ENCODE assay signal across 8 cellular contexts in genomic region chr19:11736696-11737095, GRCh38. TPM values are rescaled to one million over a fixed set of nuclear protein-coding genes. Genes with fewer than 3 reads are reported as not detected.
DNase-seq lines count a peak whose midpoint lies in the region; ATAC-seq and TF ChIP-seq lines count a peak whose summit lies in the region.

No MANE protein-coding gene starts in this region.

- peaks cover 0 to 2% of the 10 kb centered on the region in 2 donors for H3K27me3 Mint-ChIP-seq in CD8-positive, alpha-beta memory T cell
- no peaks in the 10 kb centered on the region for H3K27me3 Mint-ChIP-seq in activated naive CD8-positive, alpha-beta T cell

- 32 to 48% methylated on average over 2 of the region's 2 CpGs for WGBS in lung, 2 donors

- POLR2A ChIA-PET in CD8-positive, alpha-beta memory T cell (lab: Charles Lee), result interaction anchor here (0.7 kb wide), 1 partner anchor 1248 kb away, joined by 9 read pairs; no protein-coding TSS in a partner anchor

- peaks cover 0 to 2% (median 0%) of the 10 kb centered on the region in 5 donors for H3K9me3 Mint-ChIP-seq in CD8-positive, alpha-beta memory T cell
- H3K9me3 Mint-ChIP-seq in activated naive CD8-positive, alpha-beta T cell (ENCODE audit: low read depth), result no peaks in the 10 kb centered on the region
- H3K9me3 Mint-ChIP-seq in activated naive CD4-positive, alpha-beta T cell treated with anti-CD3 and anti-CD28 coated beads, Interleukin-2, amount 50 U/mL, for 72 hours, result peaks cover 0 to 3% of the 10 kb centered on the region in 2 donors

- ATAC-seq in lung (ENCODE audit: insufficient read depth, low FRiP score) (no peak), GM18520 (IDR thresholded peaks at IDR 0.05; ENCODE audit: unreplicated experiment) (no peak), GM18505 (IDR thresholded peaks at IDR 0.05; ENCODE audit: unreplicated experiment) (no peak), HG03280 (IDR thresholded peaks at IDR 0.05; ENCODE audit: unreplicated experiment) (no peak)
- no peak for ATAC-seq in activated naive CD4-positive, alpha-beta T cell treated with anti-CD3 and anti-CD28 coated beads, Interleukin-2, amount 50 U/mL, for 72 hours

- H3K4me1 Mint-ChIP-seq in CD8-positive, alpha-beta memory T cell, result peaks cover 18 to 28% (median 21%) of the 10 kb centered on the region in 3 donors
- peaks cover 22% of the 10 kb centered on the region for H3K4me1 Mint-ChIP-seq in activated naive CD8-positive, alpha-beta T cell (ENCODE audit: low read depth)

- no peak for DNase-seq in CD8-positive, alpha-beta memory T cell
- DNase-seq in HPDE6-E6E7 (ENCODE audit: extremely low spot score) (peak; percentile 34), lung (ENCODE audit: low spot score) (peak; percentile 28)
- no peak for DNase-seq in activated naive CD4-positive, alpha-beta T cell treated with anti-CD3 and anti-CD28 coated beads, Interleukin-2, amount 50 U/mL, for 72 hours (ENCODE audit: low spot score in 2 of 2)

- H3K27me3 ChIP-seq in CD8-positive, alpha-beta memory T cell (ENCODE audit: insufficient read depth, low read length, poor library complexity, severe bottlenecking), result no peaks in the 10 kb centered on the region
- no peaks in the 10 kb centered on the region for H3K27me3 ChIP-seq in lung (ENCODE audit: control insufficient read depth, insufficient read depth)

- H3K27ac ChIP-seq in CD8-positive, alpha-beta memory T cell (ENCODE audit: low read depth, low read length), result no peak overlapping the region
- H3K27ac ChIP-seq in lung (ENCODE audit: low read depth in 1 of 2, low read length in 1 of 2), result no peak overlapping the region

- H3K27ac Mint-ChIP-seq in CD8-positive, alpha-beta memory T cell, result peak overlapping the region in 1 of 8 donors; percentile 47
- H3K27ac Mint-ChIP-seq in activated naive CD8-positive, alpha-beta T cell, result no peak overlapping the region
- H3K27ac Mint-ChIP-seq in activated naive CD4-positive, alpha-beta T cell treated with anti-CD3 and anti-CD28 coated beads, Interleukin-2, amount 50 U/mL, for 72 hours, result no peak overlapping the region

- H3K36me3 Mint-ChIP-seq in CD8-positive, alpha-beta memory T cell, result peaks cover 3 to 17% (median 4%) of the 10 kb centered on the region in 3 donors
- H3K36me3 Mint-ChIP-seq in activated naive CD8-positive, alpha-beta T cell, result peaks cover 6% of the 10 kb centered on the region
- peaks cover 13 to 19% of the 10 kb centered on the region in 2 donors for H3K36me3 Mint-ChIP-seq in activated naive CD4-positive, alpha-beta T cell treated with anti-CD3 and anti-CD28 coated beads, Interleukin-2, amount 50 U/mL, for 72 hours

- H3K4me3 Mint-ChIP-seq in CD8-positive, alpha-beta memory T cell, result peak overlapping the region; percentile 40 to 99 (median 93)
- H3K4me3 Mint-ChIP-seq in activated naive CD8-positive, alpha-beta T cell, result peak overlapping the region; percentile 80

- H3K4me3 ChIP-seq in CD8-positive, alpha-beta memory T cell (ENCODE audit: low read length), result no peak overlapping the region
- no peak overlapping the region for H3K4me3 ChIP-seq in lung

- CTCF ChIA-PET in CD8-positive, alpha-beta memory T cell (lab: Charles Lee), result interaction anchor here (1.2 to 1.5 kb wide), 2 partner anchors 37 to 39 kb away, joined by 3 to 5 read pairs; no protein-coding TSS in a partner anchor

- no peaks in the 10 kb centered on the region for H3K9me3 ChIP-seq in CD8-positive, alpha-beta memory T cell (ENCODE audit: low read length)
- no peaks in the 10 kb centered on the region for H3K9me3 ChIP-seq in lung (ENCODE audit: control insufficient read depth in 2 of 2, insufficient read depth in 1 of 2, low read length in 1 of 2)

- peaks cover 10% of the 10 kb centered on the region for H3K4me1 ChIP-seq in CD8-positive, alpha-beta memory T cell (ENCODE audit: insufficient read depth, low read length)
- H3K4me1 ChIP-seq in lung (ENCODE audit: control insufficient read depth in 2 of 2, insufficient read depth in 2 of 2, low read length in 2 of 2), result peaks cover 4 to 5% of the 10 kb centered on the region in 2 donors

- TF ChIP-seq CTCF in lung (IDR thresholded peaks at IDR 0.05; ENCODE audit: control extremely low read depth, extremely low read depth), result no peak

- no peak for TF ChIP-seq POLR2A in GM18505 (IDR thresholded peaks at IDR 0.05; ENCODE audit: borderline replicate concordance, extremely low read depth, insufficient read depth, insufficient read length)

- H3K36me3 ChIP-seq in CD8-positive, alpha-beta memory T cell (ENCODE audit: insufficient read depth, low read length), result no peaks in the 10 kb centered on the region
- no peaks in the 10 kb centered on the region for H3K36me3 ChIP-seq in lung (ENCODE audit: control insufficient read depth in 2 of 2, insufficient read depth in 2 of 2, low read length in 2 of 2)

RNA-seq across cellular contexts. Expression of gene ZNF823, which starts 2.0 kb away (rescaled TPM):
- 1 to 10 TPM; 4.4 to 4.6 TPM for total RNA-seq in CD8-positive, alpha-beta memory T cell
- 3.6 TPM for polyA plus RNA-seq in CD8-positive, alpha-beta memory T cell
- total RNA-seq in lung, result 10 to 100 TPM in 1 of 2 donors, 1 to 10 TPM in 1; 5.2 to 13.1 TPM
- polyA plus RNA-seq in lung, result 1 to 10 TPM; 2.4 to 4.6 TPM
- total RNA-seq in activated naive CD4-positive, alpha-beta T cell treated with anti-CD3 and anti-CD28 coated beads, Interleukin-2, amount 50 U/mL, for 72 hours, result 1 to 10 TPM; 3.0 to 7.1 TPM

RNA-seq across cellular contexts. Expression of gene ZNF441, which starts 30.1 kb away (rescaled TPM):
- 1 to 10 TPM; 6.4 to 7.5 TPM for total RNA-seq in CD8-positive, alpha-beta memory T cell
- polyA plus RNA-seq in CD8-positive, alpha-beta memory T cell, result 5.9 TPM
- 10 to 100 TPM in 1 of 2 donors, 1 to 10 TPM in 1; 9.4 to 26.4 TPM for total RNA-seq in lung
- polyA plus RNA-seq in lung, result 1 to 10 TPM; 3.7 to 3.8 TPM
- total RNA-seq in activated naive CD4-positive, alpha-beta T cell treated with anti-CD3 and anti-CD28 coated beads, Interleukin-2, amount 50 U/mL, for 72 hours, result 10 to 100 TPM in 1 of 2 donors, 1 to 10 TPM in 1; 2.8 to 10.1 TPM

Comparison
In these comparisons a context has a peak if more than half of its experiments do, and no peak if none do; other contexts are left out.
1. DNase-seq: peak in HPDE6-E6E7 (single experiment) and lung (single experiment); none in CD8-positive, alpha-beta memory T cell (0 of 5) and activated naive CD4-positive, alpha-beta T cell treated with anti-CD3 and anti-CD28 coated beads, Interleukin-2, amount 50 U/mL, for 72 hours (0 of 2).